In genomic region chr16:84514874-84515835, GRCh38 we compare ENCODE assay signal across 9 cellular contexts. TPM values are rescaled to one million over a fixed set of nuclear protein-coding genes. Genes with fewer than 3 reads are reported as not detected.
DNase-seq lines count a peak whose midpoint lies in the region; ATAC-seq and TF ChIP-seq lines count a peak whose summit lies in the region.
"Had no signal": no experiment of that assay in that cellular context is flagged by ENCODE, and none has a peak within 500 bp of the region (broad histone marks: within the 10 kb centered on the region; RNA-seq: fewer than 3 reads in every experiment).

No MANE protein-coding gene starts in this region.

- peaks cover 0 to 4% of the 10 kb centered on the region in 2 donors for H3K27me3 Mint-ChIP-seq in CD8-positive, alpha-beta memory T cell
- H3K27me3 Mint-ChIP-seq in effector memory CD8-positive, alpha-beta T cell, result no peaks in the 10 kb centered on the region

- H3K27me3 ChIP-seq in CD8-positive, alpha-beta memory T cell (ENCODE audit: insufficient read depth, low read length, poor library complexity, severe bottlenecking), result no peaks in the 10 kb centered on the region
- no peaks in the 10 kb centered on the region for H3K27me3 ChIP-seq in HL-60 (ENCODE audit: insufficient read depth, poor library complexity, severe bottlenecking)

- POLR2A ChIA-PET in CD8-positive, alpha-beta memory T cell (lab: Charles Lee), result interaction anchor here (0.7 to 3.5 kb wide), 12 partner anchors 9 to 103 kb away, joined by 3 to 19 read pairs (median 4); partner anchors contain the start of gene COTL1

- peak; percentile 63 to 94 (median 85) for DNase-seq in CD8-positive, alpha-beta memory T cell
- DNase-seq in HL-60 (ENCODE audit: low read depth in 1 of 2, low spot score in 1 of 2) (peak; percentile 86 to 98), glomerular visceral epithelial cell (ENCODE audit: extremely low spot score) (no peak), NCI-H526 treated with DMSO at 0.1 percent for 48 hours (lab: John Stamatoyannopoulos, UW) (no peak)
- DNase-seq in effector memory CD8-positive, alpha-beta T cell, result peak; percentile 73 to 76 (median 74)
- DNase-seq in stimulated activated CD4-positive, alpha-beta T cell treated with anti-CD3 and anti-CD28 coated beads, TNF-alpha, amount 100 ng/mL, for 24 hours (ENCODE audit: low read depth in 3 of 3), result peak; percentile 54 to 81 (median 61)

- peak; percentile 80 for ATAC-seq in GM19467 (IDR thresholded peaks at IDR 0.05; ENCODE audit: unreplicated experiment)
- peak; percentile 93 to 96 for ATAC-seq in activated CD4-positive, CD25-positive, alpha-beta regulatory T cell treated with anti-CD3 and anti-CD28 coated beads, Interleukin-2, amount 50 U/mL, for 24 hours
- ATAC-seq in effector memory CD8-positive, alpha-beta T cell (replicated peaks), result peak; percentile 79

- H3K4me3 Mint-ChIP-seq in CD8-positive, alpha-beta memory T cell, result peak overlapping the region; percentile 44 to 84 (median 69)
- peak overlapping the region; percentile 72 to 76 for H3K4me3 Mint-ChIP-seq in effector memory CD8-positive, alpha-beta T cell

- no peaks in the 10 kb centered on the region for H3K9me3 ChIP-seq in CD8-positive, alpha-beta memory T cell (ENCODE audit: low read length)

- peaks cover 88% of the 10 kb centered on the region for H3K4me1 ChIP-seq in CD8-positive, alpha-beta memory T cell (ENCODE audit: insufficient read depth, low read length)

- H3K27ac ChIP-seq in CD8-positive, alpha-beta memory T cell (ENCODE audit: low read depth, low read length), result peak overlapping the region; percentile 36
- H3K27ac ChIP-seq in HL-60 (replicated peaks), result peak overlapping the region; percentile 81
- H3K27ac ChIP-seq: epithelial cell of prostate had no signal

- CTCF ChIA-PET in CD8-positive, alpha-beta memory T cell (lab: Charles Lee), result interaction anchor here (0.7 to 8.8 kb wide), 16 partner anchors 8 to 211 kb away, joined by 3 to 118 read pairs (median 6); no protein-coding TSS in a partner anchor

- H3K4me1 Mint-ChIP-seq in CD8-positive, alpha-beta memory T cell, result peaks cover 72 to 83% (median 82%) of the 10 kb centered on the region in 3 donors
- H3K4me1 Mint-ChIP-seq in effector memory CD8-positive, alpha-beta T cell (ENCODE audit: low read depth in 2 of 2), result peaks cover 53 to 63% of the 10 kb centered on the region in 2 donors

- H3K36me3 ChIP-seq in CD8-positive, alpha-beta memory T cell (ENCODE audit: insufficient read depth, low read length), result no peaks in the 10 kb centered on the region

- H3K36me3 Mint-ChIP-seq in CD8-positive, alpha-beta memory T cell, result no peaks in the 10 kb centered on the region
- peaks cover 10% of the 10 kb centered on the region for H3K36me3 Mint-ChIP-seq in effector memory CD8-positive, alpha-beta T cell (ENCODE audit: insufficient read depth)

- peak overlapping the region; percentile 35 for H3K4me3 ChIP-seq in CD8-positive, alpha-beta memory T cell (ENCODE audit: low read length)
- no peak overlapping the region for H3K4me3 ChIP-seq in HL-60 (replicated peaks; ENCODE audit: insufficient read depth, low read length)

- TF ChIP-seq CTCF in HL-60 (IDR thresholded peaks at IDR 0.05; ENCODE audit: insufficient read depth, low read length), result no peak

- H3K27ac Mint-ChIP-seq in CD8-positive, alpha-beta memory T cell, result peak overlapping the region; percentile 89 to 99 (median 96)
- peak overlapping the region; percentile 85 to 86 for H3K27ac Mint-ChIP-seq in effector memory CD8-positive, alpha-beta T cell

- H3K9me3 Mint-ChIP-seq in CD8-positive, alpha-beta memory T cell, result no peaks in the 10 kb centered on the region
- H3K9me3 Mint-ChIP-seq in effector memory CD8-positive, alpha-beta T cell, result no peaks in the 10 kb centered on the region

RNA-seq across cellular contexts. Expression of gene MEAK7, which starts 10.7 kb away (rescaled TPM):
- 1 to 10 TPM; 6.7 to 7.7 TPM for total RNA-seq in CD8-positive, alpha-beta memory T cell
- polyA plus RNA-seq in CD8-positive, alpha-beta memory T cell, result 7.8 TPM

Comparison
In these comparisons a context has a peak if more than half of its experiments do, and no peak if none do; other contexts are left out.
1. DNase-seq: peak in CD8-positive, alpha-beta memory T cell (5 of 5), HL-60 (2 of 2), effector memory CD8-positive, alpha-beta T cell (3 of 3) and stimulated activated CD4-positive, alpha-beta T cell treated with anti-CD3 and anti-CD28 coated beads, TNF-alpha, amount 100 ng/mL, for 24 hours (3 of 3); none in glomerular visceral epithelial cell (single experiment) and NCI-H526 treated with DMSO at 0.1 percent for 48 hours (single experiment).
2. Peak in every context shown above with its lines, with median percentiles within 50 percentile points of each other: ATAC-seq.